In the genomic region with DNA sequence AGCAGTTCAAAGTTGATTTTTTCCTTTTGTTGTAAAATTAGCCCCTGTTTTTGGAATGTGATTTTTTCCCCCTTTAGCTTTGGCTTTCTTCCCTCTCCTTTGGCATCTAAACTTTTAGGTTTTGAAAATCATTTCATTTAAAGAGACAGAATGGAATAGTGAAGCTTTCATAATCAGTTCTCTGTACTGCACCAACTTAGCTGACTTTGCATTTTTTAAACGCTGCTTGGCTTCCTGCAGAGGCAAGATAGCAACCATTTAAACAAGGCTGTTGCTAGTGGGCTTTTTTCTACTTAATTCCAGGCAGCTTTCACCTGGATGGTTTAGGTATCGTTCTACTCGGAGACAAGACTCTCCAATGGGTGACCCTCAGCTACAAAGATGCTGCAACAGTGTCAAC, we compare ENCODE assay signal across 14 cellular contexts.
"Had no signal": no experiment of that assay in that cellular context is flagged by ENCODE, and none has a peak within 500 bp of the region (broad histone marks: within the 10 kb centered on the region; RNA-seq: fewer than 3 reads in every experiment).

No MANE protein-coding gene starts in this region.

- H3K27ac ChIP-seq: brain microvascular endothelial cell, hepatocyte, neutrophil, prostate gland, suprapubic skin had no signal

- DNase-seq: activated CD4-positive, alpha-beta memory T cell treated with anti-CD3 and anti-CD28 coated beads for 36 hours; activated CD4-positive, alpha-beta T cell treated with anti-CD3 and anti-CD28 coated beads for 1 hour; activated gamma-delta T cell; activated T-cell treated with anti-CD3 and anti-CD28 coated beads, Interleukin-2, amount 50 U/mL, for 48 hours; brain microvascular endothelial cell; endodermal cell; erythroblast; stimulated activated CD4-positive, alpha-beta T cell treated with anti-CD3 and anti-CD28 coated beads, Interleukin-4, amount 100 ng/mL, for 1 hour; stimulated activated CD8-positive, alpha-beta memory T cell treated with anti-CD3 and anti-CD28 coated beads, Interleukin-4, amount 100 ng/mL, for 48 hours; stimulated activated naive CD8-positive, alpha-beta T cell treated with anti-CD3 and anti-CD28 coated beads, Interleukin-15, Interleukin-2, amounts not matched to agents 100 U/mL and 50 U/mL, for 24 hours had no signal

- H3K9me3 ChIP-seq: neutrophil, prostate gland, suprapubic skin had no signal

- H3K4me3 ChIP-seq: hepatocyte, prostate gland, suprapubic skin had no signal

- H3K36me3 ChIP-seq: brain microvascular endothelial cell, neutrophil, prostate gland, suprapubic skin had no signal

- ATAC-seq: stimulated activated naive CD8-positive, alpha-beta T cell treated with anti-CD3 and anti-CD28 coated beads, Interleukin-15, Interleukin-2, amounts not matched to agents 100 U/mL and 50 U/mL, for 24 hours had no signal

- H2AFZ ChIP-seq: hepatocyte had no signal

- H3K27me3 ChIP-seq: brain microvascular endothelial cell, hepatocyte, neutrophil, suprapubic skin had no signal

- H3K4me2 ChIP-seq: hepatocyte had no signal

- H3K4me1 ChIP-seq: prostate gland, suprapubic skin had no signal

- H3K79me2 ChIP-seq: hepatocyte had no signal
